ENCODE assay signal across 9 cellular contexts in the genomic region with DNA sequence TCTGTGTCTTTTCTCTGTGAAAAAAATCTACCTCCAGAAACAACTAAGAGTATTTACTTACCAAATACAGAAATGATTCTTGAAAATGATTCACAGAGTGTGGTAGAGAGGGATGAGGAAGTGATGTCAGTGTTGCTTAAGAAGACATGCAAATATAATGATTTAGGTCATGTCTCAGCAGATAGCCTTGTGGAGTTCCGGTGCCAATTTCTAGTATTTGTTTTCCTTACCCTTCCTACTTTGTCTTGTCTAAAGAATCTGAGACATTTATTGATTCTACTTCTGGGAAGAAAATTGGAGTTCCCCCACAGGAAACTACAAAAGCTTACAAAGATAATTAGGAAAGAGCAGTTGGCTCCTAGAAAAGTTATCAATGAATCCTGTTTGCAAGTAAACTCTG.
DNase-seq lines count a peak whose midpoint lies in the region; ATAC-seq, FAIRE-seq and TF ChIP-seq lines count a peak whose summit lies in the region.
"Had no signal": no experiment of that assay in that cellular context is flagged by ENCODE, and none has a peak within 500 bp of the region (broad histone marks: within the 10 kb centered on the region; RNA-seq: fewer than 3 reads in every experiment).

No MANE protein-coding gene starts in this region.

- DNase-seq in AG08396 (ENCODE audit: low spot score) = peak; percentile 32
- DNase-seq in SK-N-SH = no peak
- DNase-seq in ovary = no peak
- DNase-seq in NCI-H82 treated with DMSO at 0.1 percent for 48 hours (lab: John Stamatoyannopoulos, UW; ENCODE audit: unreplicated experiment) = no peak
- no peak for DNase-seq in Ammon's horn (ENCODE audit: low spot score)
- DNase-seq in tibial nerve (ENCODE audit: low spot score in 2 of 2) = no peak
- DNase-seq: NCI-H510A had no signal

- TF ChIP-seq RAD21 in SK-N-SH (IDR thresholded peaks at IDR 0.05; ENCODE audit: low read length) = no peak

- H3K4me3 ChIP-seq in SK-N-SH (ENCODE audit: low read depth in 2 of 2, low read length in 1 of 2) (no peak overlapping the region), ovary (no peak overlapping the region), tibial nerve (no peak overlapping the region)

- H2AFZ ChIP-seq in SK-N-SH (ENCODE audit: low read depth) = peak overlapping the region; percentile 23; the same call in 1 of the 2 replicates

- no peak for TF ChIP-seq CTCF in SK-N-SH (IDR thresholded peaks at IDR 0.05)
- TF ChIP-seq CTCF in ovary (IDR thresholded peaks at IDR 0.05) = no peak
- TF ChIP-seq CTCF in tibial nerve (IDR thresholded peaks at IDR 0.05) = no peak

- H3K27me3 ChIP-seq in SK-N-SH (ENCODE audit: insufficient read depth) (no peaks in the 10 kb centered on the region), ovary (no peaks in the 10 kb centered on the region), tibial nerve (no peaks in the 10 kb centered on the region)

- TF ChIP-seq POLR2A in ovary (IDR thresholded peaks at IDR 0.05) (no peak), tibial nerve (IDR thresholded peaks at IDR 0.05) (no peak)

- peak in 1 of 2 experiments; percentile 48; a peak in 1 of 4 replicates for TF ChIP-seq EP300 in SK-N-SH (IDR thresholded peaks at IDR 0.05; ENCODE audit: borderline replicate concordance in 1 of 2, low read depth in 1 of 2, low read length in 1 of 2)
- TF ChIP-seq EP300 in ovary (IDR thresholded peaks at IDR 0.05) = no peak
- TF ChIP-seq EP300 in tibial nerve (IDR thresholded peaks at IDR 0.05) = no peak

- H3K9me3 ChIP-seq in SK-N-SH (no peaks in the 10 kb centered on the region), ovary (no peaks in the 10 kb centered on the region), tibial nerve (no peaks in the 10 kb centered on the region)

- H3K79me2 ChIP-seq in SK-N-SH (ENCODE audit: insufficient read depth) = no peaks in the 10 kb centered on the region

- intact Hi-C loops in ovary (cut with DNase I) = no loop called here

- H3K9ac ChIP-seq in SK-N-SH = peak overlapping the region; percentile 28; the same call in 1 of the 2 replicates

- CTCF ChIA-PET in SK-N-SH (lab: Yijun Ruan, JAX) = no interaction called here

- 31% methylated on average over 1 of the region's 1 CpG for WGBS in SK-N-SH (ENCODE audit: low lambda C conversion rate)
- 6 to 11% (median 10%) methylated on average over 1 of the region's 1 CpG for WGBS in ovary, 3 donors
- 37 to 49% methylated on average over 1 of the region's 1 CpG for WGBS in tibial nerve, 2 donors

- ATAC-seq in HG03135 (IDR thresholded peaks at IDR 0.05; ENCODE audit: unreplicated experiment) = peak; percentile 74

- 0 out of 2 replicates have a peak overlapping the region, but pooled peaks have one; percentile 11 for H3K4me2 ChIP-seq in SK-N-SH

- H3K9me2 ChIP-seq in SK-N-SH = no peaks in the 10 kb centered on the region

- H3K4me1 ChIP-seq in SK-N-SH (ENCODE audit: control insufficient read depth in 1 of 2, insufficient read depth in 2 of 2, low read depth in 1 of 2, low read length in 1 of 2) (peaks cover 0 to 13% of the 10 kb centered on the region in 2 experiments; a peak in 2 of 4 replicates), ovary (ENCODE audit: insufficient read depth) (peaks cover 3% of the 10 kb centered on the region), tibial nerve (peaks cover 0 to 7% (median 0%) of the 10 kb centered on the region in 4 donors)

- POLR2A ChIA-PET in SK-N-SH (lab: Yijun Ruan, JAX) = no interaction called here

- no peaks in the 10 kb centered on the region for H4K20me1 ChIP-seq in SK-N-SH (ENCODE audit: insufficient read depth)

- H3K36me3 ChIP-seq in SK-N-SH (replicated peaks in 1 of 2; ENCODE audit: control insufficient read depth in 1 of 2, insufficient read depth in 2 of 2, low read length in 1 of 2) = no peaks in the 10 kb centered on the region
- H3K36me3 ChIP-seq in ovary = no peaks in the 10 kb centered on the region
- no peaks in the 10 kb centered on the region for H3K36me3 ChIP-seq in tibial nerve

- peaks cover 13% of the 10 kb centered on the region for H3F3A ChIP-seq in SK-N-SH (replicated peaks; ENCODE audit: insufficient read depth)

- H3K27ac ChIP-seq in SK-N-SH (ENCODE audit: low read depth in 2 of 2, low read length in 1 of 2) = peak overlapping the region in 1 of 2 experiments; percentile 81; a peak in 2 of 4 replicates
- no peak overlapping the region for H3K27ac ChIP-seq in ovary
- peak overlapping the region in 1 of 4 donors; percentile 39 for H3K27ac ChIP-seq in tibial nerve

- FAIRE-seq in islet of Langerhans (lab: Jason Lieb, UNC) = peak; percentile 64

TF ChIP-seq in SK-N-SH, 30 proteins besides CTCF, POLR2A, EP300 and RAD21:
- TF ChIP-seq FOXM1 (IDR thresholded peaks at IDR 0.05; ENCODE audit: low read depth) = no peak
- peak; percentile 50; the same call in 1 of the 2 replicates for TF ChIP-seq FOSL2 (IDR thresholded peaks at IDR 0.05; ENCODE audit: borderline replicate concordance, low read depth)
- TF ChIP-seq GABPA (IDR thresholded peaks at IDR 0.05; ENCODE audit: low read depth) = peak; percentile 50
- no peak; the same call in 1 of the 2 replicates for TF ChIP-seq ELF1 (IDR thresholded peaks at IDR 0.05)
- no peak for TF ChIP-seq SIN3A (IDR thresholded peaks at IDR 0.05; ENCODE audit: borderline replicate concordance, low read depth, low read length)
- TF ChIP-seq TCF12 (IDR thresholded peaks at IDR 0.05) = peak; percentile 51; the same call in 1 of the 2 replicates
- TF ChIP-seq NFIC (IDR thresholded peaks at IDR 0.05; ENCODE audit: borderline replicate concordance) = peak; percentile 30; the same call in 1 of the 2 replicates
- TF ChIP-seq, protein P1, sequence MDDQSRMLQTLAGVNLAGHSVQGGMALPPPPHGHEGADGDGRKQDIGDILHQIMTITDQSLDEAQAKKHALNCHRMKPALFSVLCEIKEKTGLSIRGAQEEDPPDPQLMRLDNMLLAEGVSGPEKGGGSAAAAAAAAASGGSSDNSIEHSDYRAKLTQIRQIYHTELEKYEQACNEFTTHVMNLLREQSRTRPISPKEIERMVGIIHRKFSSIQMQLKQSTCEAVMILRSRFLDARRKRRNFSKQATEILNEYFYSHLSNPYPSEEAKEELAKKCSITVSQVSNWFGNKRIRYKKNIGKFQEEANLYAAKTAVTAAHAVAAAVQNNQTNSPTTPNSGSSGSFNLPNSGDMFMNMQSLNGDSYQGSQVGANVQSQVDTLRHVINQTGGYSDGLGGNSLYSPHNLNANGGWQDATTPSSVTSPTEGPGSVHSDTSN (IDR thresholded peaks at IDR 0.05) = peak; percentile 85
